ENCODE assay signal across 8 cellular contexts in the genomic region with DNA sequence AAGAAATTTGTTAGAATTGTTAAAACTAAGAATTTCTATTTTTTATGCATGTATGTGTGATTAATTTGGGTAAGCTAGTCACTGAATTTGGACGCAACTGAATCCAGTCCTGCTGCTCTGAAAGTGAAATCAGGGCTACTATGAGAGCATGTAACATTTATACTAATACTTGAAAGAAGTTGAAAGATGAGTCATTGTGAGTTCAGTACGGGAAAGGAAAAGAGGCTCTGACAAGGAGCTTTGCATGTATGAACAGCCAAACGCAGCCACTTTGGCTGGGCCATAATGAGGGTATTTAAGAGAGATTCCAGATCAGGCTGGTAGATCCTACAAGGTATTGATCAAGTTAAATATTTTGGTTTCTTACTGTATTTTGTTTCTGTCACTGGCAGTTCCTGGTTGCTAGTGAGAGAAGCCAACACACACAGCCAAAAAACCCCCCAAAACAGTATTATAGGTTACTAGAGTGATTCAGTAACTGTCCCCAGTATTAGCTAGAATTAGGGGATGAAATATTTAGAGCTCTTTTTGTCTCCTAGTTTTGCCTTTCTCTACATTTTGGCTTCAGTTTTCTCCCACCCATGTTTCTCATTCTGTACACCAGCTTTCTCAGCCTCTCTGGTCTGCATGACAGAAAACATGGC. TPM values are rescaled to one million over a fixed set of nuclear protein-coding genes. Genes with fewer than 3 reads are reported as not detected.
DNase-seq lines count a peak whose midpoint lies in the region; ATAC-seq and TF ChIP-seq lines count a peak whose summit lies in the region.

No MANE protein-coding gene starts in this region.

- H3K9me3 ChIP-seq in left ventricle myocardium inferior (replicated peaks), result no peaks in the 10 kb centered on the region

- no peak overlapping the region for H3K4ac ChIP-seq in mesendoderm (ENCODE audit: low read depth, low read length)

- H4K5ac ChIP-seq in mesendoderm (ENCODE audit: low read length), result no peak overlapping the region

- H3K4me3 ChIP-seq in left ventricle myocardium inferior (no peak overlapping the region), mesendoderm (ENCODE audit: low read length) (no peak overlapping the region)

- H2BK5ac ChIP-seq in mesendoderm (ENCODE audit: low read length), result no peak overlapping the region

- no peak overlapping the region for H3K4me2 ChIP-seq in mesendoderm (ENCODE audit: low read length)

- H3K27ac Mint-ChIP-seq in activated naive CD8-positive, alpha-beta T cell treated with anti-CD3 and anti-CD28 coated beads, Interleukin-2, amount 10 ng/mL, durations not matched to agents 7 days and 5 days, result peak overlapping the region; percentile 40
- peak overlapping the region; percentile 75 for H3K27ac Mint-ChIP-seq in stimulated activated naive CD8-positive, alpha-beta T cell treated with anti-CD3 and anti-CD28 coated beads, Interleukin-15, Interleukin-2, amounts not matched to agents 100 ng/mL and 50 ng/mL, for 24 hours

- no peak overlapping the region for H3K27ac ChIP-seq in left ventricle myocardium inferior (replicated peaks)
- no peak overlapping the region for H3K27ac ChIP-seq in mesendoderm (ENCODE audit: low read depth, low read length)

- no peak overlapping the region for H3K9ac ChIP-seq in mesendoderm (ENCODE audit: low read length)

- peaks cover 15% of the 10 kb centered on the region for H3K4me1 Mint-ChIP-seq in activated naive CD8-positive, alpha-beta T cell treated with anti-CD3 and anti-CD28 coated beads, Interleukin-2, amount 10 ng/mL, durations not matched to agents 7 days and 5 days
- H3K4me1 Mint-ChIP-seq in stimulated activated naive CD8-positive, alpha-beta T cell treated with anti-CD3 and anti-CD28 coated beads, Interleukin-15, Interleukin-2, amounts not matched to agents 100 ng/mL and 50 ng/mL, for 24 hours (ENCODE audit: low read depth), result peaks cover 41% of the 10 kb centered on the region

- peaks cover 49% of the 10 kb centered on the region for H3K4me1 ChIP-seq in left ventricle myocardium inferior
- no peaks in the 10 kb centered on the region for H3K4me1 ChIP-seq in mesendoderm (ENCODE audit: control insufficient read depth, low read depth, low read length)

- H3K27me3 Mint-ChIP-seq in activated naive CD8-positive, alpha-beta T cell treated with anti-CD3 and anti-CD28 coated beads, Interleukin-2, amount 10 ng/mL, durations not matched to agents 7 days and 5 days, result no peaks in the 10 kb centered on the region
- H3K27me3 Mint-ChIP-seq in stimulated activated naive CD8-positive, alpha-beta T cell treated with anti-CD3 and anti-CD28 coated beads, Interleukin-15, Interleukin-2, amounts not matched to agents 100 ng/mL and 50 ng/mL, for 24 hours, result no peaks in the 10 kb centered on the region

- H3K36me3 Mint-ChIP-seq in activated naive CD8-positive, alpha-beta T cell treated with anti-CD3 and anti-CD28 coated beads, Interleukin-2, amount 10 ng/mL, durations not matched to agents 7 days and 5 days, result peaks cover 25% of the 10 kb centered on the region
- H3K36me3 Mint-ChIP-seq in stimulated activated naive CD8-positive, alpha-beta T cell treated with anti-CD3 and anti-CD28 coated beads, Interleukin-15, Interleukin-2, amounts not matched to agents 100 ng/mL and 50 ng/mL, for 24 hours (ENCODE audit: low read depth), result peaks cover 64% of the 10 kb centered on the region

- H3K9me3 Mint-ChIP-seq in activated naive CD8-positive, alpha-beta T cell treated with anti-CD3 and anti-CD28 coated beads, Interleukin-2, amount 10 ng/mL, durations not matched to agents 7 days and 5 days, result no peaks in the 10 kb centered on the region
- H3K9me3 Mint-ChIP-seq in stimulated activated naive CD8-positive, alpha-beta T cell treated with anti-CD3 and anti-CD28 coated beads, Interleukin-15, Interleukin-2, amounts not matched to agents 100 ng/mL and 50 ng/mL, for 24 hours, result no peaks in the 10 kb centered on the region

- whole genome bisulfite sequencing in mesendoderm (ENCODE audit: extremely low coverage, insufficient coverage, low lambda C conversion rate), result no CpG with 5 or more reads among the region's 3 CpGs

- H4K8ac ChIP-seq in mesendoderm (ENCODE audit: low read depth, low read length), result no peak overlapping the region

- H2AK5ac ChIP-seq in mesendoderm (ENCODE audit: low read length), result no peak overlapping the region

- H3K23ac ChIP-seq in mesendoderm (ENCODE audit: low read length), result no peak overlapping the region

- DNase-seq in A172 (ENCODE audit: low spot score) (peak; percentile 3), left ventricle myocardium inferior (no peak), mesendoderm (no peak), posterior vena cava (ENCODE audit: low spot score) (no peak)
- no peak for DNase-seq in activated naive CD8-positive, alpha-beta T cell treated with anti-CD3 and anti-CD28 coated beads, Interleukin-2, amount 10 ng/mL, durations not matched to agents 7 days and 5 days

- intact Hi-C loops in left ventricle myocardium inferior (cut with micrococcal nuclease), result no loop called here
- intact Hi-C loops in posterior vena cava (cut with DNase I), result no loop called here

- POLR2A ChIA-PET in activated naive CD8-positive, alpha-beta T cell treated with anti-CD3 and anti-CD28 coated beads, Interleukin-2, amount 10 ng/mL, durations not matched to agents 7 days and 5 days (lab: Charles Lee), result interaction anchor here (1.5 kb wide), 1 partner anchor 15 kb away, joined by 7 read pairs; the partner anchor contains the start of gene KBTBD3

- no peak for TF ChIP-seq CTCF in left ventricle myocardium inferior (IDR thresholded peaks at IDR 0.05; ENCODE audit: borderline replicate concordance)

- no peak overlapping the region for H2BK15ac ChIP-seq in mesendoderm (replicated peaks; ENCODE audit: low read depth)

- no peak overlapping the region for H3K56ac ChIP-seq in mesendoderm (ENCODE audit: low read length)

- peaks cover 2% of the 10 kb centered on the region for H3K79me1 ChIP-seq in mesendoderm (ENCODE audit: low read length)

- no peak overlapping the region for H3K4me3 Mint-ChIP-seq in activated naive CD8-positive, alpha-beta T cell treated with anti-CD3 and anti-CD28 coated beads, Interleukin-2, amount 10 ng/mL, durations not matched to agents 7 days and 5 days
- peak overlapping the region; percentile 9 for H3K4me3 Mint-ChIP-seq in stimulated activated naive CD8-positive, alpha-beta T cell treated with anti-CD3 and anti-CD28 coated beads, Interleukin-15, Interleukin-2, amounts not matched to agents 100 ng/mL and 50 ng/mL, for 24 hours

- peaks cover 5% of the 10 kb centered on the region for H3K79me2 ChIP-seq in mesendoderm (ENCODE audit: control insufficient read depth, insufficient read depth, low read length)

- no peak overlapping the region for H3K18ac ChIP-seq in mesendoderm (ENCODE audit: low read length)

- H3K36me3 ChIP-seq in left ventricle myocardium inferior (peaks cover 56% of the 10 kb centered on the region), mesendoderm (ENCODE audit: control insufficient read depth, insufficient read depth, low read length) (no peaks in the 10 kb centered on the region)

- H2BK120ac ChIP-seq in mesendoderm (ENCODE audit: low read depth, low read length), result no peak overlapping the region

- H3K27me3 ChIP-seq in left ventricle myocardium inferior (ENCODE audit: low read depth) (no peaks in the 10 kb centered on the region), mesendoderm (ENCODE audit: insufficient read depth, low read length, poor library complexity) (no peaks in the 10 kb centered on the region)

- ATAC-seq in GM18907 (IDR thresholded peaks at IDR 0.05; ENCODE audit: unreplicated experiment), result peak; percentile 98
- peak; percentile 99 for ATAC-seq in HG03045 (IDR thresholded peaks at IDR 0.05; ENCODE audit: unreplicated experiment)
- ATAC-seq in activated naive CD8-positive, alpha-beta T cell treated with anti-CD3 and anti-CD28 coated beads, Interleukin-2, amount 10 ng/mL, durations not matched to agents 7 days and 5 days (ENCODE audit: low read depth), result peak; percentile 74

RNA-seq across cellular contexts. Expression of gene AASDHPPT, which starts 14.1 kb away (rescaled TPM):
- 42.8 and 50.1 TPM in 2 replicates for total RNA-seq in A172 (2014; rRNA removed; shearing (Covaris generic))
- total RNA-seq in activated naive CD8-positive, alpha-beta T cell treated with anti-CD3 and anti-CD28 coated beads, Interleukin-2, amount 10 ng/mL, durations not matched to agents 7 days and 5 days, result 10 to 100 TPM; 29.8 to 33.9 TPM
- 31.1 TPM for total RNA-seq in left ventricle myocardium inferior
- 29.0 TPM for polyA plus RNA-seq in mesendoderm (2013, experiment 1 of 2)
- polyA plus RNA-seq in mesendoderm (2013, experiment 2 of 2), result 28.8 TPM
- 10 to 100 TPM; 15.9 to 17.9 TPM for total RNA-seq in posterior vena cava

RNA-seq across cellular contexts. Expression of gene KBTBD3, which starts 14.5 kb away (rescaled TPM):
- total RNA-seq in A172 (2014; rRNA removed; shearing (Covaris generic)), result 1.3 and 7.4 TPM in 2 replicates
- total RNA-seq in activated naive CD8-positive, alpha-beta T cell treated with anti-CD3 and anti-CD28 coated beads, Interleukin-2, amount 10 ng/mL, durations not matched to agents 7 days and 5 days, result 10 to 100 TPM; 10.4 to 13.4 TPM
- total RNA-seq in left ventricle myocardium inferior (13.8 TPM), posterior vena cava (1 to 10 TPM; 4.7 to 8.3 TPM)
- polyA plus RNA-seq in mesendoderm (2013, experiment 1 of 2), result 1.3 TPM
- 1.1 TPM for polyA plus RNA-seq in mesendoderm (2013, experiment 2 of 2)
